ENCODE assay signal across 33 cellular contexts in genomic region chr19:5738423-5738822, GRCh38. TPM values are rescaled to one million over a fixed set of nuclear protein-coding genes. Genes with fewer than 3 reads are reported as not detected.
A peak's percentile ranks its signal among the peaks of the same experiment; 100 is the strongest.
DNase-seq lines count a peak whose midpoint lies in the region; ATAC-seq and TF ChIP-seq lines count a peak whose summit lies in the region.
"Had no signal": no experiment of that assay in that cellular context is flagged by ENCODE, and none has a peak within 500 bp of the region (broad histone marks: within the 10 kb centered on the region; RNA-seq: fewer than 3 reads in every experiment).

No MANE protein-coding gene starts in this region.

- H4K20me1 ChIP-seq in PC-9 (ENCODE audit: insufficient read depth), result no peaks in the 10 kb centered on the region
- H4K20me1 ChIP-seq: BLaER1 treated with 17β-estradiol and CSF1 and Interleukin-3, amounts not matched to agents 10 nM and 100 nM had no signal

- H3K36me3 ChIP-seq in PC-9 (ENCODE audit: low read depth) (no peaks in the 10 kb centered on the region), mesenchymal stem cell (ENCODE audit: control insufficient read depth in 1 of 2, insufficient read depth in 2 of 2, low read depth in 1 of 2, low read length in 2 of 2) (no peaks in the 10 kb centered on the region)
- H3K36me3 ChIP-seq: BLaER1 treated with 17β-estradiol and CSF1 and Interleukin-3, amounts not matched to agents 10 nM and 100 nM; esophagus muscularis mucosa; right atrium auricular region had no signal

- POLR2A ChIA-PET in PC-9 (lab: Charles Lee; ENCODE audit: unreplicated experiment), result no interaction called here

- H3K9me2 ChIP-seq in PC-9 (ENCODE audit: insufficient read depth), result no peaks in the 10 kb centered on the region

- H4K91ac ChIP-seq in mesenchymal stem cell (ENCODE audit: low read length), result no peak overlapping the region

- ATAC-seq in HG02610 (IDR thresholded peaks at IDR 0.05; ENCODE audit: unreplicated experiment), result no peak
- no peak for ATAC-seq in left lobe of liver
- ATAC-seq: activated CD4-positive, CD25-positive, alpha-beta regulatory T cell treated with anti-CD3 and anti-CD28 coated beads, Interleukin-2, amount 50 U/mL, for 24 hours; SK-N-SH treated with all-trans-retinoic acid at 6 μM for 48 hours; stimulated activated naive CD8-positive, alpha-beta T cell treated with anti-CD3 and anti-CD28 coated beads, Interleukin-15, Interleukin-2, amounts not matched to agents 100 U/mL and 50 U/mL, for 24 hours; T-helper 17 cell had no signal

- H3K14ac ChIP-seq in mesenchymal stem cell (ENCODE audit: low read length in 2 of 2), result no peak overlapping the region

- H4K8ac ChIP-seq in mesenchymal stem cell (ENCODE audit: low read length), result no peak overlapping the region

- WGBS in mesenchymal stem cell, result 50% methylated on average over 8 of the region's 8 CpGs

- H2BK120ac ChIP-seq in mesenchymal stem cell (ENCODE audit: low read depth, low read length), result no peak overlapping the region

- no peak for TF ChIP-seq CTCF in PC-9 (conservative IDR thresholded peaks at IDR 0.05)

- no peaks in the 10 kb centered on the region for H3K79me2 ChIP-seq in PC-9 (ENCODE audit: low read depth)
- H3K79me2 ChIP-seq: hepatocyte, parathyroid adenoma had no signal

- no peak overlapping the region for H2BK15ac ChIP-seq in mesenchymal stem cell (ENCODE audit: low read depth, poor library complexity, severe bottlenecking)

- no TSS peak for BruUV-seq in PC-9 (replicated peaks; lab: Mats Ljungman, UMichigan)

- H3K4me3 ChIP-seq in PC-9 (no peak overlapping the region), mesenchymal stem cell (ENCODE audit: insufficient read depth in 1 of 2, low read depth in 1 of 2, low read length in 2 of 2) (no peak overlapping the region)
- H3K4me3 ChIP-seq: BLaER1 treated with 17β-estradiol and CSF1 and Interleukin-3, amounts not matched to agents 10 nM and 100 nM; esophagus muscularis mucosa; hepatocyte; right atrium auricular region; smooth muscle cell had no signal

- CTCF ChIA-PET in PC-9 (lab: Charles Lee), result interaction anchor here (0.6 kb wide), 2 partner anchors 367 to 1793 kb away, joined by 3 to 6 read pairs; no protein-coding TSS in a partner anchor

- H3K4me2 ChIP-seq in PC-9, result no peak overlapping the region; the same call in 1 of the 2 replicates
- no peak overlapping the region for H3K4me2 ChIP-seq in mesenchymal stem cell (ENCODE audit: low read length, poor library complexity, severe bottlenecking)
- H3K4me2 ChIP-seq: BLaER1 treated with 17β-estradiol and CSF1 and Interleukin-3, amounts not matched to agents 10 nM and 100 nM; hepatocyte; smooth muscle cell had no signal

- H3K9me3 ChIP-seq in PC-9 (ENCODE audit: insufficient read depth, low read depth) (no peaks in the 10 kb centered on the region), mesenchymal stem cell (ENCODE audit: control insufficient read depth, low read length) (no peaks in the 10 kb centered on the region)
- H3K9me3 ChIP-seq: BLaER1 treated with 17β-estradiol and CSF1 and Interleukin-3, amounts not matched to agents 10 nM and 100 nM; Caco-2; esophagus muscularis mucosa; right atrium auricular region had no signal

- peak; percentile 4 for DNase-seq in HCEC 1CT
- DNase-seq in PC-9, result peak; percentile 4 to 76
- DNase-seq in fibroblast of gingiva (ENCODE audit: low read depth), result peak; percentile 48
- DNase-seq in mesenchymal stem cell, result peak; percentile 89
- no peak for DNase-seq in NCI-H446 (lab: John Stamatoyannopoulos, UW)
- no peak for DNase-seq in NCI-H1417 (lab: John Stamatoyannopoulos, UW)
- DNase-seq in left lobe of liver (ENCODE audit: low spot score), result no peak
- DNase-seq: activated CD4-positive, alpha-beta memory T cell treated with anti-CD3 and anti-CD28 coated beads, Interleukin-2, amount 10 ng/mL, durations not matched to agents 7 days and 5 days; activated CD8-positive, alpha-beta memory T cell treated with anti-CD3 and anti-CD28 coated beads, Interleukin-2, amount 50 U/mL, for 4 hours; activated naive CD4-positive, alpha-beta T cell treated with Interleukin-2 at 50 U/mL for 16 hours; dermis blood vessel endothelial cell; DMS79 treated with DMSO at 0.1 percent for 48 hours; endodermal cell; NCI-H1105 treated with DMSO at 0.1 percent for 48 hours; NCI-H2029; NCI-H524 treated with DMSO at 0.1 percent for 48 hours; OCI-M1; stimulated activated naive CD8-positive, alpha-beta T cell treated with anti-CD3 and anti-CD28 coated beads, Interleukin-15, Interleukin-2, amounts not matched to agents 100 U/mL and 50 U/mL, for 24 hours; T-helper 17 cell had no signal

- H3K18ac ChIP-seq in mesenchymal stem cell (ENCODE audit: low read depth in 1 of 2, low read length in 2 of 2), result no peak overlapping the region

- H2BK5ac ChIP-seq in mesenchymal stem cell (ENCODE audit: low read depth, low read length, poor library complexity, severe bottlenecking), result no peak overlapping the region

- H2AK5ac ChIP-seq in mesenchymal stem cell (ENCODE audit: low read length, severe bottlenecking), result no peak overlapping the region

- H3K23ac ChIP-seq in mesenchymal stem cell (ENCODE audit: low read length in 2 of 2), result no peak overlapping the region

- H3K4me1 ChIP-seq in PC-9 (replicated peaks; ENCODE audit: insufficient read depth), result no peaks in the 10 kb centered on the region
- H3K4me1 ChIP-seq in mesenchymal stem cell (ENCODE audit: control insufficient read depth, insufficient read depth, low read depth, low read length), result peaks cover 2% of the 10 kb centered on the region
- H3K4me1 ChIP-seq: Caco-2, esophagus muscularis mucosa, parathyroid adenoma, right atrium auricular region had no signal

- intact Hi-C loops in PC-9 (cut with micrococcal nuclease; ENCODE audit: unreplicated experiment), result no loop called here

- H2AFZ ChIP-seq in PC-9, result no peak overlapping the region
- H2AFZ ChIP-seq in mesenchymal stem cell (ENCODE audit: low read depth, low read length), result no peak overlapping the region
- H2AFZ ChIP-seq: hepatocyte, parathyroid adenoma had no signal

- H3K4ac ChIP-seq in mesenchymal stem cell (ENCODE audit: low read depth in 1 of 2, low read length in 2 of 2), result no peak overlapping the region

- H2BK12ac ChIP-seq in mesenchymal stem cell (ENCODE audit: low read length in 2 of 2), result no peak overlapping the region

- no peaks in the 10 kb centered on the region for H3F3A ChIP-seq in PC-9 (ENCODE audit: insufficient read depth, low read depth)

- H3K9ac ChIP-seq in mesenchymal stem cell (ENCODE audit: low read length), result no peak overlapping the region
- H3K9ac ChIP-seq: BLaER1 treated with 17β-estradiol and CSF1 and Interleukin-3, amounts not matched to agents 10 nM and 100 nM; parathyroid adenoma had no signal

- H3K27me3 ChIP-seq in PC-9 (ENCODE audit: insufficient read depth, low read depth), result no peaks in the 10 kb centered on the region
- H3K27me3 ChIP-seq in mesenchymal stem cell (ENCODE audit: control insufficient read depth in 1 of 2, insufficient read depth in 1 of 2, low read length in 2 of 2), result no peaks in the 10 kb centered on the region
- H3K27me3 ChIP-seq: BLaER1 treated with 17β-estradiol and CSF1 and Interleukin-3, amounts not matched to agents 10 nM and 100 nM; hepatocyte; right atrium auricular region had no signal

- no peak overlapping the region for H3K27ac ChIP-seq in PC-9
- no peak overlapping the region for H3K27ac ChIP-seq in mesenchymal stem cell (ENCODE audit: low read length, poor library complexity, severe bottlenecking)
- H3K27ac ChIP-seq: BLaER1 treated with 17β-estradiol and CSF1 and Interleukin-3, amounts not matched to agents 10 nM and 100 nM; esophagus muscularis mucosa; hepatocyte; parathyroid adenoma; right atrium auricular region had no signal

- H3K79me1 ChIP-seq in mesenchymal stem cell (replicated peaks; ENCODE audit: low read length, poor library complexity, severe bottlenecking), result no peaks in the 10 kb centered on the region

RNA-seq across cellular contexts. Expression of gene CATSPERD, which starts 18.0 kb away (rescaled TPM):
- total RNA-seq in PC-9 (2021) (not detected in 2 replicates), left lobe of liver (not detected)
- not detected for polyA plus RNA-seq in mesenchymal stem cell (2013, experiment 1 of 2)
- not detected for polyA plus RNA-seq in mesenchymal stem cell (2013, experiment 2 of 2)
- total RNA-seq: activated CD4-positive, alpha-beta memory T cell treated with anti-CD3 and anti-CD28 coated beads, Interleukin-2, amount 10 ng/mL, durations not matched to agents 7 days and 5 days; Caco-2; dermis blood vessel endothelial cell; endodermal cell; H1; hepatocyte; mesenteric fat pad; myocyte; right atrium auricular region; smooth muscle cell; T-helper 17 cell; urinary bladder had no signal
- polyA plus RNA-seq: hepatocyte, smooth muscle cell, urinary bladder had no signal

RNA-seq across cellular contexts. Expression of gene LONP1, which starts 18.5 kb away (rescaled TPM):
- total RNA-seq in PC-9 (2021), result 78.2 and 140 TPM in 2 replicates
- polyA plus RNA-seq in mesenchymal stem cell (2013, experiment 1 of 2), result 42.5 TPM
- polyA plus RNA-seq in mesenchymal stem cell (2013, experiment 2 of 2), result 41.2 TPM
- 68.7 TPM for total RNA-seq in left lobe of liver

RNA-seq across cellular contexts. Expression of gene PRR22, which starts 46.1 kb away (rescaled TPM):
- total RNA-seq in PC-9 (2021) (4.5 and 4.6 TPM in 2 replicates), left lobe of liver (3.0 TPM)
- 1.4 TPM for polyA plus RNA-seq in mesenchymal stem cell (2013, experiment 1 of 2)
- polyA plus RNA-seq in mesenchymal stem cell (2013, experiment 2 of 2), result 1.5 TPM

RNA-seq across cellular contexts. Expression of gene RPL36, which starts 48.3 kb away (rescaled TPM):
- total RNA-seq in PC-9 (2021) (772 and 787 TPM in 2 replicates), left lobe of liver (241 TPM)
- polyA plus RNA-seq in mesenchymal stem cell (2013, experiment 1 of 2), result 1,659 TPM
- 1,656 TPM for polyA plus RNA-seq in mesenchymal stem cell (2013, experiment 2 of 2)

RNA-seq across cellular contexts. Expression of gene DUS3L, which starts 52.5 kb away (rescaled TPM):
- total RNA-seq in PC-9 (2021) (27.1 and 29.2 TPM in 2 replicates), left lobe of liver (18.8 TPM)
- polyA plus RNA-seq in mesenchymal stem cell (2013, experiment 1 of 2), result 14.3 TPM
- polyA plus RNA-seq in mesenchymal stem cell (2013, experiment 2 of 2), result 12.7 TPM

Comparison
In these comparisons a context has a peak if more than half of its experiments do, and no peak if none do; other contexts are left out.
1. DNase-seq: peak in HCEC 1CT (single experiment), PC-9 (2 of 2), fibroblast of gingiva (single experiment) and mesenchymal stem cell (single experiment); none in NCI-H446 (0 of 2), NCI-H1417 (0 of 3) and left lobe of liver (single experiment).